In genomic region chr14:57066887-57067513, GRCh38 we compare ENCODE assay signal across 8 cellular contexts.
DNase-seq lines count a peak whose midpoint lies in the region; ATAC-seq and TF ChIP-seq lines count a peak whose summit lies in the region.

No MANE protein-coding gene starts in this region.

- DNase-seq in GM13976 (ENCODE audit: low spot score) (peak; percentile 52), NOMO-1 treated with dmso at 0.1 percent for 144 hours (lab: John Stamatoyannopoulos, UW; ENCODE audit: unreplicated experiment) (peak; percentile 11), brain microvascular endothelial cell (peak; percentile 14), memory B cell (ENCODE audit: low spot score in 2 of 2) (peak; percentile 22 to 38), lower leg skin (ENCODE audit: low spot score in 2 of 2) (no peak), dedifferentiated amniotic fluid mesenchymal stem cell (ENCODE audit: extremely low spot score) (no peak)

- no peak overlapping the region for H3K4me3 ChIP-seq in brain microvascular endothelial cell (ENCODE audit: low read depth, low read length)
- no peak overlapping the region for H3K4me3 ChIP-seq in lower leg skin (ENCODE audit: low read depth, poor library complexity, severe bottlenecking)

- intact Hi-C loops in lower leg skin (cut with DNase I; ENCODE audit: low total_unique reads) = no loop called here

- no peak overlapping the region for H3K4me3 Mint-ChIP-seq in memory B cell

- TF ChIP-seq CTCF in GM13976 (IDR thresholded peaks at IDR 0.05; ENCODE audit: borderline replicate concordance, control extremely low read depth, extremely low read depth, insufficient read depth, missing control alignments) (peak; percentile 66), brain microvascular endothelial cell (IDR thresholded peaks at IDR 0.05; ENCODE audit: low read depth, low read length, missing control alignments) (peak; percentile 75), lower leg skin (IDR thresholded peaks at IDR 0.05) (no peak)

- ATAC-seq in HG02884 (IDR thresholded peaks at IDR 0.05; ENCODE audit: unreplicated experiment) = peak; percentile 75
- ATAC-seq in memory B cell (ENCODE audit: low read depth) = peak; percentile 70
- ATAC-seq in HG02981 (IDR thresholded peaks at IDR 0.05; ENCODE audit: unreplicated experiment) = no peak

- H3K27me3 ChIP-seq in brain microvascular endothelial cell (replicated peaks) = no peaks in the 10 kb centered on the region

- H3K9me3 Mint-ChIP-seq in memory B cell = no peaks in the 10 kb centered on the region

- H3K27ac Mint-ChIP-seq in memory B cell = no peak overlapping the region

- no peaks in the 10 kb centered on the region for H3K36me3 ChIP-seq in brain microvascular endothelial cell (replicated peaks)

- no peak for TF ChIP-seq POLR2A in lower leg skin (IDR thresholded peaks at IDR 0.05)

- H3K4me1 Mint-ChIP-seq in memory B cell = no peaks in the 10 kb centered on the region

- WGBS in lower leg skin, 2 donors = 12 to 18% methylated on average over 12 of the region's 12 CpGs

- H3K27me3 Mint-ChIP-seq in memory B cell = peaks cover 11% of the 10 kb centered on the region

- no peak overlapping the region for H3K27ac ChIP-seq in brain microvascular endothelial cell

- in situ Hi-C loops in GM13976 (cut with MboI; ENCODE audit: low sequenced_read_pairs, unreplicated experiment) (no loop called here), brain microvascular endothelial cell (cut with HindIII; ENCODE audit: low pct_ligation_motif_present, low sequenced_read_pairs) (no loop called here)

- no peaks in the 10 kb centered on the region for H3K36me3 Mint-ChIP-seq in memory B cell

Comparison
In these comparisons a context has a peak if more than half of its experiments do, and no peak if none do; other contexts are left out.
1. DNase-seq: peak in GM13976 (single experiment), NOMO-1 treated with dmso at 0.1 percent for 144 hours (single experiment), brain microvascular endothelial cell (single experiment) and memory B cell (2 of 2); none in lower leg skin (0 of 2) and dedifferentiated amniotic fluid mesenchymal stem cell (single experiment).
2. CTCF ChIP-seq: peak in GM13976 (single experiment) and brain microvascular endothelial cell (single experiment); none in lower leg skin (0 of 3).